ENCODE assay signal across 28 cellular contexts in genomic region chr15:52994290-52994689, GRCh38.
"Had no signal": no experiment of that assay in that cellular context is flagged by ENCODE, and none has a peak within 500 bp of the region (broad histone marks: within the 10 kb centered on the region; RNA-seq: fewer than 3 reads in every experiment).

No MANE protein-coding gene starts in this region.

- H3K4me3 ChIP-seq: colonic mucosa, coronary artery, dorsolateral prefrontal cortex, esophagus muscularis mucosa, esophagus squamous epithelium, gastrocnemius medialis, gastroesophageal sphincter, heart left ventricle, heart right ventricle had no signal

- DNase-seq: colonic mucosa; cortex of kidney; dermis blood vessel endothelial cell; dorsolateral prefrontal cortex; effector CD4-positive, alpha-beta T cell; effector CD8-positive, alpha-beta T cell; effector memory CD4-positive, alpha-beta T cell; effector memory CD8-positive, alpha-beta T cell; endodermal cell; erythroblast; esophagus squamous epithelium; foreskin fibroblast; foreskin keratinocyte; foreskin melanocyte; gastrocnemius medialis; glutamatergic neuron; head of caudate nucleus; heart left ventricle; heart right ventricle had no signal

- H3K27ac ChIP-seq: colonic mucosa, coronary artery, dorsolateral prefrontal cortex, epithelial cell of prostate, esophagus muscularis mucosa, esophagus squamous epithelium, foreskin keratinocyte, gastrocnemius medialis, gastroesophageal sphincter, heart left ventricle, heart right ventricle had no signal

- H3K27me3 ChIP-seq: colonic mucosa, esophagus muscularis mucosa, esophagus squamous epithelium, foreskin keratinocyte, gastroesophageal sphincter, heart right ventricle had no signal

- ATAC-seq: effector memory CD8-positive, alpha-beta T cell; esophagus mucosa; foreskin keratinocyte; gastrocnemius medialis; gastroesophageal sphincter; heart left ventricle; heart right ventricle had no signal

- H3K36me3 ChIP-seq: colonic mucosa, esophagus muscularis mucosa, esophagus squamous epithelium, gastrocnemius medialis, gastroesophageal sphincter, heart left ventricle, heart right ventricle had no signal

- H3K9me3 ChIP-seq: colonic mucosa, esophagus squamous epithelium had no signal

- FAIRE-seq: colon, endometrium, endothelial cell of umbilical vein, frontal cortex had no signal

- H3K4me1 ChIP-seq: colonic mucosa, esophagus muscularis mucosa, esophagus squamous epithelium, foreskin keratinocyte, gastrocnemius medialis, gastroesophageal sphincter, heart left ventricle, heart right ventricle had no signal
